Comparison of ENCODE assay signal across 11 cellular contexts in the genomic region with DNA sequence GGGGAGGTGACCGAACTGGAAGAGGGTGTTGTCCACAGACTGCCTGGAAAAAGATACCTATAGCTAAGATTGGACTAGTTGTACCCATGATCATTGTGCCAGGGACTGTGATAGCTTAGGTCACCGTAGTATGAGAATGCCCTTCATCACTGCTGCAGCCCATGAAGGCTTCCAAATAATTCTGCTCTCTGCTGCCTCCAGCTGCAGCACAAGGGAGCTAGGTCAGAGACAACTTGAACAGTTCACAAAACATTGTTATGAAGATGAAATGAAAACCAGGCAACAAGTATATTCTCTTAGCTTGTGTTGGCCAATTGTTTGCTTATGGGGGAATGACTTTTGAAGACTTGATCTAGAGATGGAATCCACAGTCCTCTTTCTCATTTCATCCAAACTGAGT.
DNase-seq lines count a peak whose midpoint lies in the region; ATAC-seq, FAIRE-seq and TF ChIP-seq lines count a peak whose summit lies in the region.
"Had no signal": no experiment of that assay in that cellular context is flagged by ENCODE, and none has a peak within 500 bp of the region (broad histone marks: within the 10 kb centered on the region; RNA-seq: fewer than 3 reads in every experiment).

No MANE protein-coding gene starts in this region.

- no peak overlapping the region for H3K27ac Mint-ChIP-seq in activated CD8-positive, alpha-beta T cell treated with anti-CD3 and anti-CD28 coated beads for 36 hours
- no peak overlapping the region for H3K27ac Mint-ChIP-seq in activated CD8-positive, alpha-beta T cell treated with anti-CD3 and anti-CD28 coated beads, Interleukin-2, amount 10 ng/mL, durations not matched to agents 7 days and 5 days
- H3K27ac Mint-ChIP-seq: activated naive CD8-positive, alpha-beta T cell had no signal

- TF ChIP-seq RAD21 in GM12878 (IDR thresholded peaks at IDR 0.05; ENCODE audit: insufficient read depth, low read depth, low read length): no peak

- no peak for TF ChIP-seq EP300 in GM12878 (IDR thresholded peaks at IDR 0.05; ENCODE audit: borderline replicate concordance in 1 of 2, control insufficient read depth in 1 of 2, low read depth in 2 of 2, low read length in 2 of 2)

- H3K9me3 ChIP-seq in GM12878 (replicated peaks; ENCODE audit: control insufficient read depth, insufficient read depth, low read length) (no peaks in the 10 kb centered on the region; the same call in 2 of the 3 replicates), testis (no peaks in the 10 kb centered on the region), mucosa of descending colon (no peaks in the 10 kb centered on the region)
- H3K9me3 ChIP-seq: neutrophil had no signal

- DNase-seq in activated CD8-positive, alpha-beta T cell treated with anti-CD3 and anti-CD28 coated beads for 36 hours: peak; percentile 10
- DNase-seq in activated CD8-positive, alpha-beta T cell treated with anti-CD3 and anti-CD28 coated beads, Interleukin-2, amount 10 ng/mL, durations not matched to agents 7 days and 5 days: no peak
- no peak for DNase-seq in GM12878 (ENCODE audit: low read depth, low spot score)
- DNase-seq in testis: no peak
- DNase-seq in islet precursor cell: no peak
- no peak for DNase-seq in mucosa of descending colon
- DNase-seq: T-helper 9 cell had no signal

- no peak overlapping the region for H3K4me2 ChIP-seq in GM12878 (ENCODE audit: control insufficient read depth, insufficient read depth)

- no TSS peak for BruUV-seq in GM12878 (replicated peaks; lab: Mats Ljungman, UMichigan)

- H2AFZ ChIP-seq in GM12878 (ENCODE audit: control insufficient read depth, low read depth, low read length): no peak overlapping the region

- H3K9ac ChIP-seq in GM12878 (ENCODE audit: control insufficient read depth, insufficient read depth, low read length): no peak overlapping the region

- H3K27ac ChIP-seq in GM12878 (ENCODE audit: control insufficient read depth, insufficient read depth) (no peak overlapping the region), testis (no peak overlapping the region)
- H3K27ac ChIP-seq: neutrophil had no signal

- H3K9me3 Mint-ChIP-seq in activated CD8-positive, alpha-beta T cell treated with anti-CD3 and anti-CD28 coated beads for 36 hours: no peaks in the 10 kb centered on the region
- no peaks in the 10 kb centered on the region for H3K9me3 Mint-ChIP-seq in activated CD8-positive, alpha-beta T cell treated with anti-CD3 and anti-CD28 coated beads, Interleukin-2, amount 10 ng/mL, durations not matched to agents 7 days and 5 days (ENCODE audit: insufficient read depth)

- ATAC-seq in activated CD8-positive, alpha-beta T cell treated with anti-CD3 and anti-CD28 coated beads for 36 hours: peak; percentile 64
- ATAC-seq in activated CD8-positive, alpha-beta T cell treated with anti-CD3 and anti-CD28 coated beads, Interleukin-2, amount 10 ng/mL, durations not matched to agents 7 days and 5 days: no peak
- peak; percentile 50 for ATAC-seq in HG03565 (IDR thresholded peaks at IDR 0.05; ENCODE audit: unreplicated experiment)
- peak; percentile 71 for ATAC-seq in GM12878
- ATAC-seq in mucosa of descending colon: no peak
- no peak for ATAC-seq in HG03108 (IDR thresholded peaks at IDR 0.05; ENCODE audit: unreplicated experiment)

- H3K36me3 ChIP-seq in GM12878 (ENCODE audit: control insufficient read depth in 2 of 2, insufficient read depth in 2 of 2, low read length in 1 of 2) (no peaks in the 10 kb centered on the region), testis (ENCODE audit: low read depth, missing control alignments) (no peaks in the 10 kb centered on the region), mucosa of descending colon (ENCODE audit: low read depth) (no peaks in the 10 kb centered on the region)
- H3K36me3 ChIP-seq: neutrophil had no signal

- 96% methylated on average over 2 of the region's 2 CpGs for WGBS in GM12878 (ENCODE audit: insufficient coverage, insufficient replicate concordance, low lambda C conversion rate, missing lambda C conversion rate)
- WGBS in testis, 2 donors: 62 to 70% methylated on average over 2 of the region's 2 CpGs

- H3K4me3 Mint-ChIP-seq in activated CD8-positive, alpha-beta T cell treated with anti-CD3 and anti-CD28 coated beads for 36 hours: no peak overlapping the region
- no peak overlapping the region for H3K4me3 Mint-ChIP-seq in activated CD8-positive, alpha-beta T cell treated with anti-CD3 and anti-CD28 coated beads, Interleukin-2, amount 10 ng/mL, durations not matched to agents 7 days and 5 days
- H3K4me3 Mint-ChIP-seq: activated naive CD8-positive, alpha-beta T cell had no signal

- FAIRE-seq in GM12878 (lab: Jason Lieb, UNC): no peak

- H4K20me1 ChIP-seq in GM12878 (ENCODE audit: control insufficient read depth, insufficient read depth): no peaks in the 10 kb centered on the region

- TF ChIP-seq CTCF in activated CD8-positive, alpha-beta T cell treated with anti-CD3 and anti-CD28 coated beads for 36 hours (IDR thresholded peaks at IDR 0.05): peak; percentile 39
- peak in 1 of 3 experiments; percentile 35; a peak in 1 of 6 replicates for TF ChIP-seq CTCF in GM12878 (IDR thresholded peaks at IDR 0.05 in 2 of 3, conservative IDR thresholded peaks at IDR 0.05 in 1 of 3; ENCODE audit: control insufficient read depth in 2 of 3, extremely low read depth in 1 of 3, insufficient read depth in 1 of 3, low read depth in 3 of 3, low read length in 3 of 3)
- TF ChIP-seq CTCF in testis (IDR thresholded peaks at IDR 0.05): peak in 2 of 3 experiments; percentile 16 to 28
- no peak for TF ChIP-seq CTCF in mucosa of descending colon (IDR thresholded peaks at IDR 0.05)

- H3K4me1 ChIP-seq in GM12878 (ENCODE audit: control insufficient read depth, insufficient read depth, low read length) (no peaks in the 10 kb centered on the region), testis (no peaks in the 10 kb centered on the region), mucosa of descending colon (ENCODE audit: low read depth) (no peaks in the 10 kb centered on the region)

- no peaks in the 10 kb centered on the region for H3K79me2 ChIP-seq in GM12878 (ENCODE audit: control insufficient read depth, insufficient read depth, low read length)

- intact Hi-C loops in activated CD8-positive, alpha-beta T cell treated with anti-CD3 and anti-CD28 coated beads for 36 hours (cut with micrococcal nuclease): no loop called here
- intact Hi-C loops in GM12878 (cut with micrococcal nuclease; ENCODE audit: unreplicated experiment) (no loop called here), testis (cut with DNase I; ENCODE audit: low total_unique reads) (no loop called here), mucosa of descending colon (cut with DNase I, micrococcal nuclease) (no loop called here)

- POLR2A ChIA-PET in activated CD8-positive, alpha-beta T cell treated with anti-CD3 and anti-CD28 coated beads for 36 hours (lab: Charles Lee): interaction anchor here (0.6 kb wide), 1 partner anchor 13 kb away, joined by 3 read pairs; no protein-coding TSS in a partner anchor
- POLR2A ChIA-PET in activated CD8-positive, alpha-beta T cell treated with anti-CD3 and anti-CD28 coated beads, Interleukin-2, amount 10 ng/mL, durations not matched to agents 7 days and 5 days (lab: Charles Lee): no interaction called here
- POLR2A ChIA-PET in GM12878 (lab: Charles Lee): no interaction called here

- SMC1A ChIA-PET in GM12878 (lab: Charles Lee; ENCODE audit: uncharacterized antibody, unreplicated experiment): interaction anchor here (1.0 to 2.4 kb wide), 4 partner anchors 9 to 25 kb away, joined by 4 to 7 read pairs (median 6); no protein-coding TSS in a partner anchor

- RAD21 ChIA-PET in GM12878 (lab: Charles Lee; ENCODE audit: unreplicated experiment): no interaction called here

- CTCF ChIA-PET in activated CD8-positive, alpha-beta T cell treated with anti-CD3 and anti-CD28 coated beads for 36 hours (lab: Charles Lee): interaction anchor here (0.9 to 2.8 kb wide), 10 partner anchors 10 to 77 kb away, joined by 3 to 21 read pairs (median 4); no protein-coding TSS in a partner anchor
- CTCF ChIA-PET in activated CD8-positive, alpha-beta T cell treated with anti-CD3 and anti-CD28 coated beads, Interleukin-2, amount 10 ng/mL, durations not matched to agents 7 days and 5 days (lab: Charles Lee): interaction anchor here (0.6 to 1.6 kb wide), 7 partner anchors 8 to 1257 kb away, joined by 3 to 11 read pairs (median 3); no protein-coding TSS in a partner anchor
- CTCF ChIA-PET in GM12878 (lab: Yijun Ruan, JAX): interaction anchor here (0.7 to 1.7 kb wide), 6 partner anchors 9 to 53 kb away, joined by 3 to 8 read pairs (median 4); no protein-coding TSS in a partner anchor

- H3K4me3 ChIP-seq in GM12878: no peak overlapping the region
- H3K4me3 ChIP-seq in testis: no peak overlapping the region
- H3K4me3 ChIP-seq in mucosa of descending colon: no peak overlapping the region

- H3K27me3 Mint-ChIP-seq in activated CD8-positive, alpha-beta T cell treated with anti-CD3 and anti-CD28 coated beads for 36 hours: no peaks in the 10 kb centered on the region
- H3K27me3 Mint-ChIP-seq in activated CD8-positive, alpha-beta T cell treated with anti-CD3 and anti-CD28 coated beads, Interleukin-2, amount 10 ng/mL, durations not matched to agents 7 days and 5 days (ENCODE audit: low read depth): no peaks in the 10 kb centered on the region

- in situ Hi-C loops in GM12878 (cut with MboI): no loop called here

- no peaks in the 10 kb centered on the region for H3K36me3 Mint-ChIP-seq in activated CD8-positive, alpha-beta T cell treated with anti-CD3 and anti-CD28 coated beads for 36 hours (ENCODE audit: low read depth)
- no peaks in the 10 kb centered on the region for H3K36me3 Mint-ChIP-seq in activated CD8-positive, alpha-beta T cell treated with anti-CD3 and anti-CD28 coated beads, Interleukin-2, amount 10 ng/mL, durations not matched to agents 7 days and 5 days (ENCODE audit: low read depth)
- H3K36me3 Mint-ChIP-seq: activated naive CD8-positive, alpha-beta T cell had no signal

- no peaks in the 10 kb centered on the region for H3K27me3 ChIP-seq in GM12878 (replicated peaks in 1 of 2; ENCODE audit: control insufficient read depth in 2 of 2, insufficient read depth in 2 of 2, low read length in 1 of 2)
- H3K27me3 ChIP-seq in testis: no peaks in the 10 kb centered on the region
- H3K27me3 ChIP-seq: neutrophil had no signal

- TF ChIP-seq POLR2A in GM12878 (IDR thresholded peaks at IDR 0.05; ENCODE audit: low read depth, low read length) (no peak), testis (IDR thresholded peaks at IDR 0.05) (no peak)

- peaks cover 24% of the 10 kb centered on the region for H3K4me1 Mint-ChIP-seq in activated CD8-positive, alpha-beta T cell treated with anti-CD3 and anti-CD28 coated beads for 36 hours (ENCODE audit: low read depth)
- no peaks in the 10 kb centered on the region for H3K4me1 Mint-ChIP-seq in activated CD8-positive, alpha-beta T cell treated with anti-CD3 and anti-CD28 coated beads, Interleukin-2, amount 10 ng/mL, durations not matched to agents 7 days and 5 days (ENCODE audit: low read depth)

TF ChIP-seq in GM12878, 131 proteins besides CTCF, POLR2A, EP300 and RAD21 (continues in another document):
- TF ChIP-seq TAF1 (IDR thresholded peaks at IDR 0.05; ENCODE audit: borderline replicate concordance, low read depth, low read length): no peak

Comparison
In these comparisons a context has a peak if more than half of its experiments do, and no peak if none do; other contexts are left out.
1. ATAC-seq: peak in activated CD8-positive, alpha-beta T cell treated with anti-CD3 and anti-CD28 coated beads for 36 hours (single experiment), HG03565 (single experiment) and GM12878 (single experiment); none in activated CD8-positive, alpha-beta T cell treated with anti-CD3 and anti-CD28 coated beads, Interleukin-2, amount 10 ng/mL, durations not matched to agents 7 days and 5 days (single experiment), mucosa of descending colon (single experiment) and HG03108 (single experiment).